ENCODE assay signal across 1 cellular context in genomic region chr17:36727577-36727976, GRCh38.
TF ChIP-seq lines count a peak whose summit lies in the region.

No MANE protein-coding gene starts in this region.

TF ChIP-seq in GM23338, 12 proteins besides CTCF, POLR2A, EP300 and RAD21 (continued from another document):
- TF ChIP-seq ZNF462 (CRISPR knock-in tag; IDR thresholded peaks at IDR 0.05) = no peak
- no peak for TF ChIP-seq REST (IDR thresholded peaks at IDR 0.05; ENCODE audit: unreplicated experiment)
- no peak for TF ChIP-seq ETS1 (IDR thresholded peaks at IDR 0.05)
- no peak for TF ChIP-seq ZNF114 (CRISPR knock-in tag; IDR thresholded peaks at IDR 0.05)
